ENCODE assay signal across 22 cellular contexts in the genomic region with DNA sequence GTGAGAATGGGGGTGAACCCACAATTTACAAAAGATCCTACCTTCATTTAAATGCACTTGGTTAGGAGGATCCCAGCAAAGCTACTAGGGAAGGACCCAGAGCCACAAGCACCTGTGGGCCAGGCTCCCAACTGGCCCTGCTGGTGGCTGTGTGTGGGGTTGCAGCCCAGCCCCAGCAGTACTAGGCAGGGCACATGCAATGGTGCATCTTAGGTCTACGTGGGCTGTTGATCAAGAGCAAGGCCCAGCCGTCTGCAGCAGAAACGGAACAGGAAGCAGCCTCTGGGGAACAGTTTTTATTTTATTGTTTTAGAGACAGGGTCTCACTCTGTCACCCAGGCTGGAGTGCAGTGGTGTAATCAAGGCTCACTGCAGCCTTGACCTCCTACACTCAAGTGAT.
A peak's percentile ranks its signal among the peaks of the same experiment; 100 is the strongest.
DNase-seq lines count a peak whose midpoint lies in the region; ATAC-seq lines count a peak whose summit lies in the region.
"Had no signal": no experiment of that assay in that cellular context is flagged by ENCODE, and none has a peak within 500 bp of the region (broad histone marks: within the 10 kb centered on the region; RNA-seq: fewer than 3 reads in every experiment).

No MANE protein-coding gene starts in this region.

- ATAC-seq in T-cell (replicated peaks in 1 of 4) (peak; percentile 48 to 68 (median 66)), HG03469 (IDR thresholded peaks at IDR 0.05; ENCODE audit: unreplicated experiment) (no peak), HG02885 (IDR thresholded peaks at IDR 0.05; ENCODE audit: poor library complexity, unreplicated experiment) (no peak)
- ATAC-seq in naive thymus-derived CD8-positive, alpha-beta T cell: peak; percentile 42 to 54
- ATAC-seq: K562, left lobe of liver had no signal

- CTCF ChIA-PET in T-cell (lab: Charles Lee): no interaction called here

- peaks cover 47 to 52% (median 48%) of the 10 kb centered on the region in 3 donors for H3K4me1 Mint-ChIP-seq in T-cell
- peaks cover 16 to 53% (median 46%) of the 10 kb centered on the region in 4 donors for H3K4me1 Mint-ChIP-seq in naive thymus-derived CD8-positive, alpha-beta T cell

- H3K4me3 ChIP-seq in Jurkat, Clone E6-1 (ENCODE audit: low read length): no peak overlapping the region
- H3K4me3 ChIP-seq: adrenal gland, heart right ventricle, K562 had no signal

- peak; percentile 45 to 55 for DNase-seq in NOMO-1 (lab: John Stamatoyannopoulos, UW; ENCODE audit: unreplicated experiment in 2 of 2)
- no peak for DNase-seq in NOMO-1 treated with dmso at 0.1 percent for 144 hours (lab: John Stamatoyannopoulos, UW; ENCODE audit: unreplicated experiment)
- peak; percentile 67 for DNase-seq in Jurkat, Clone E6-1 (ENCODE audit: low read depth, low spot score)
- peak in 1 of 34 experiments; percentile 26 for DNase-seq in T-cell
- peak in 2 of 10 donors; percentile 24 to 26 for DNase-seq in naive thymus-derived CD8-positive, alpha-beta T cell
- DNase-seq in ureter (ENCODE audit: low spot score): no peak
- DNase-seq: 8988T; activated CD8-positive, alpha-beta memory T cell treated with anti-CD3 and anti-CD28 coated beads, Interleukin-2, amount 50 U/mL, for 48 hours; adrenal gland; AML-193; heart right ventricle; HFFc6; NCI-H1105; NCI-H2081 treated with DMSO at 0.1 percent for 48 hours; NCI-H446 treated with DMSO at 0.1 percent for 48 hours; small intestine; stimulated activated CD4-positive, alpha-beta T cell treated with anti-CD3 and anti-CD28 coated beads, Interleukin-4, amount 100 ng/mL, for 1 hour; T-helper 1 cell had no signal

- peaks cover 6% of the 10 kb centered on the region for H3K36me3 Mint-ChIP-seq in T-cell
- peaks cover 0 to 21% (median 7%) of the 10 kb centered on the region in 3 donors for H3K36me3 Mint-ChIP-seq in naive thymus-derived CD8-positive, alpha-beta T cell

- H3K27ac Mint-ChIP-seq in T-cell: peak overlapping the region; percentile 37 to 75
- H3K27ac Mint-ChIP-seq in naive thymus-derived CD8-positive, alpha-beta T cell: peak overlapping the region in 8 of 10 donors; percentile 14 to 96 (median 72)
- H3K27ac Mint-ChIP-seq: HFFc6 had no signal

- peaks cover 7 to 12% (median 9%) of the 10 kb centered on the region in 3 donors for H3K9me3 Mint-ChIP-seq in T-cell
- peaks cover 0 to 25% (median 17%) of the 10 kb centered on the region in 9 donors for H3K9me3 Mint-ChIP-seq in naive thymus-derived CD8-positive, alpha-beta T cell

- POLR2A ChIA-PET in T-cell (lab: Charles Lee): no interaction called here
- POLR2A ChIA-PET in naive thymus-derived CD8-positive, alpha-beta T cell (lab: Charles Lee): interaction anchor here (0.6 kb wide), 2 partner anchors 20 to 332 kb away, joined by 4 to 5 read pairs; no protein-coding TSS in a partner anchor

- H3K4me3 Mint-ChIP-seq in T-cell: peak overlapping the region in 1 of 3 donors; percentile 5
- peak overlapping the region in 4 of 10 donors; percentile 1 to 49 (median 35) for H3K4me3 Mint-ChIP-seq in naive thymus-derived CD8-positive, alpha-beta T cell
- H3K4me3 Mint-ChIP-seq: HFFc6 had no signal

- H3K27me3 Mint-ChIP-seq in T-cell: no peaks in the 10 kb centered on the region
- no peaks in the 10 kb centered on the region for H3K27me3 Mint-ChIP-seq in naive thymus-derived CD8-positive, alpha-beta T cell

Comparison
In these comparisons a context has a peak if more than half of its experiments do, and no peak if none do; other contexts are left out.
1. DNase-seq: peak in NOMO-1 (2 of 2) and Jurkat, Clone E6-1 (single experiment); none in NOMO-1 treated with dmso at 0.1 percent for 144 hours (single experiment) and ureter (single experiment).
2. ATAC-seq: peak in T-cell (4 of 4) and naive thymus-derived CD8-positive, alpha-beta T cell (2 of 2); none in HG03469 (single experiment) and HG02885 (single experiment).